ENCODE assay signal across 1 cellular context in the genomic region with DNA sequence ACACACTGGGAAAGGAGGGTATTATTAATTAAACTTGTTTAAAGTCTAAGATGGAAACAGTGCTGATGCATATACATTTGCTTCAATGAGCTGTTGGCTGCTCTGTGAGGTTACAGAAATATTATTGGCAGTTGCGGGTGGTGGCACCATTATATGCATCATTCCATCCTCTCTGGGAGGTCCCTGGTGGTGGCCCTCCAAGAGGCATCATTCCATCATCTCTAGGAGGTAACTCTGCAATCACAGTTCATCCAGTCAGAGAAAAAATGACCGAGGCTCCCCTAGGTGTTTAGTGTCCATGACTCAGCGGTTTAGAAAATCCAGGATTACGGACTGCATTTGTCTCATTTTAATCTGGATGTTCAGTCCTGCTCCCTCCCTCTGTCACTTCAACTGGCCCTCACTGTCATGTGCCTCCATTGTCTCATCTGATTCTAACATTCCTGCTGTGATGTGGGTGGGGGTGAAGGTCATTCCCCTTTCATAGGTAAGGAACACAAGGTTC.
TF ChIP-seq lines count a peak whose summit lies in the region.

No MANE protein-coding gene starts in this region.

TF ChIP-seq in IMR-90, 13 proteins besides CTCF, POLR2A, EP300 and RAD21:
- TF ChIP-seq NFE2L2 (IDR thresholded peaks at IDR 0.05; ENCODE audit: low read depth, low read length) (peak; percentile 83), MXI1 (IDR thresholded peaks at IDR 0.05; ENCODE audit: borderline replicate concordance, low read depth, low read length) (no peak), RFX5 (IDR thresholded peaks at IDR 0.05; ENCODE audit: low read depth, low read length) (no peak)
